8 cellular contexts compared by ENCODE assay signal in genomic region chr6:109458774-109459531, GRCh38. TPM values are rescaled to one million over a fixed set of nuclear protein-coding genes. Genes with fewer than 3 reads are reported as not detected.
A peak's percentile ranks its signal among the peaks of the same experiment; 100 is the strongest.
DNase-seq lines count a peak whose midpoint lies in the region; ATAC-seq, FAIRE-seq and TF ChIP-seq lines count a peak whose summit lies in the region.

No MANE protein-coding gene starts in this region.

- no peaks in the 10 kb centered on the region for H3K27me3 Mint-ChIP-seq in activated CD4-positive, alpha-beta T cell treated with anti-CD3 and anti-CD28 coated beads, Interleukin-2, amount 10 ng/mL, durations not matched to agents 24 days and 14 days
- H3K27me3 Mint-ChIP-seq in neural progenitor cell (ENCODE audit: insufficient read depth, low read depth): peaks cover 15% of the 10 kb centered on the region

- peak overlapping the region; percentile 11 for H3K4me3 Mint-ChIP-seq in activated CD4-positive, alpha-beta T cell treated with anti-CD3 and anti-CD28 coated beads, Interleukin-2, amount 10 ng/mL, durations not matched to agents 24 days and 14 days
- H3K4me3 Mint-ChIP-seq in neural progenitor cell: no peak overlapping the region

- H3K9me3 ChIP-seq in neural progenitor cell (ENCODE audit: low read depth) (no peaks in the 10 kb centered on the region), left ventricle myocardium inferior (replicated peaks) (peaks cover 3% of the 10 kb centered on the region)

- H3K27ac ChIP-seq in neural progenitor cell (no peak overlapping the region), left ventricle myocardium inferior (replicated peaks) (no peak overlapping the region)

- H3K27ac Mint-ChIP-seq in activated CD4-positive, alpha-beta T cell treated with anti-CD3 and anti-CD28 coated beads, Interleukin-2, amount 10 ng/mL, durations not matched to agents 24 days and 14 days: peak overlapping the region; percentile 77
- H3K27ac Mint-ChIP-seq in neural progenitor cell: no peak overlapping the region

- peaks cover 34% of the 10 kb centered on the region for H3K4me1 ChIP-seq in neural progenitor cell
- H3K4me1 ChIP-seq in left ventricle myocardium inferior: peaks cover 40% of the 10 kb centered on the region

- no peak overlapping the region for H3K4me3 ChIP-seq in neural progenitor cell
- H3K4me3 ChIP-seq in left ventricle myocardium inferior: no peak overlapping the region

- H3K79me2 ChIP-seq in neural progenitor cell (ENCODE audit: low read depth): peaks cover 23% of the 10 kb centered on the region

- H3K4me2 ChIP-seq in neural progenitor cell: peak overlapping the region; percentile 42

- FAIRE-seq in GM18507 (lab: Jason Lieb, UNC): peak; percentile 84

- peaks cover 5% of the 10 kb centered on the region for H3K9me3 Mint-ChIP-seq in activated CD4-positive, alpha-beta T cell treated with anti-CD3 and anti-CD28 coated beads, Interleukin-2, amount 10 ng/mL, durations not matched to agents 24 days and 14 days
- no peaks in the 10 kb centered on the region for H3K9me3 Mint-ChIP-seq in neural progenitor cell

- H3K36me3 ChIP-seq in neural progenitor cell (peaks cover 5% of the 10 kb centered on the region), left ventricle myocardium inferior (peaks cover 25% of the 10 kb centered on the region)

- DNase-seq in GM18507 (ENCODE audit: extremely low spot score, insufficient read length, low read depth) (no peak), neural progenitor cell (ENCODE audit: low spot score) (peak; percentile 53), LoVo (ENCODE audit: low spot score) (no peak), kidney glomerular epithelial cell (lab: John Stamatoyannopoulos, UW) (no peak), left ventricle myocardium inferior (no peak)
- DNase-seq in activated CD4-positive, alpha-beta T cell treated with anti-CD3 and anti-CD28 coated beads, Interleukin-2, amount 10 ng/mL, durations not matched to agents 24 days and 14 days: peak; percentile 83

- TF ChIP-seq CTCF in neural progenitor cell (IDR thresholded peaks at IDR 0.05) (no peak), left ventricle myocardium inferior (IDR thresholded peaks at IDR 0.05; ENCODE audit: borderline replicate concordance) (no peak)

- intact Hi-C loops in activated CD4-positive, alpha-beta T cell treated with anti-CD3 and anti-CD28 coated beads, Interleukin-2, amount 10 ng/mL, durations not matched to agents 24 days and 14 days (cut with micrococcal nuclease): loop anchor here (1.0 to 10.0 kb wide), 3 partner anchors 20 to 362 kb away; partner anchors contain the start of genes AK9, CEP57L1 and FIG4
- intact Hi-C loops in left ventricle myocardium inferior (cut with micrococcal nuclease): no loop called here

- no peak overlapping the region for H3K9ac ChIP-seq in neural progenitor cell

- no peak overlapping the region for H2AFZ ChIP-seq in neural progenitor cell (replicated peaks)

- H3K4me1 Mint-ChIP-seq in activated CD4-positive, alpha-beta T cell treated with anti-CD3 and anti-CD28 coated beads, Interleukin-2, amount 10 ng/mL, durations not matched to agents 24 days and 14 days: peaks cover 56% of the 10 kb centered on the region
- H3K4me1 Mint-ChIP-seq in neural progenitor cell: peaks cover 45% of the 10 kb centered on the region

- H3K27me3 ChIP-seq in neural progenitor cell (no peaks in the 10 kb centered on the region), left ventricle myocardium inferior (ENCODE audit: low read depth) (no peaks in the 10 kb centered on the region)

- peaks cover 15% of the 10 kb centered on the region for H4K20me1 ChIP-seq in neural progenitor cell (ENCODE audit: low read depth)

- H3F3A ChIP-seq in neural progenitor cell (ENCODE audit: low read depth): peaks cover 71% of the 10 kb centered on the region

- ATAC-seq in HG03175 (IDR thresholded peaks at IDR 0.05; ENCODE audit: unreplicated experiment): peak; percentile 18
- ATAC-seq in GM19324 (IDR thresholded peaks at IDR 0.05; ENCODE audit: low FRiP score, unreplicated experiment): no peak

- H3K36me3 Mint-ChIP-seq in activated CD4-positive, alpha-beta T cell treated with anti-CD3 and anti-CD28 coated beads, Interleukin-2, amount 10 ng/mL, durations not matched to agents 24 days and 14 days (ENCODE audit: low read depth): peaks cover 41% of the 10 kb centered on the region
- peaks cover 12% of the 10 kb centered on the region for H3K36me3 Mint-ChIP-seq in neural progenitor cell

RNA-seq across cellular contexts. Expression of gene MICAL1, which starts 3.4 kb away (rescaled TPM):
- 41.4 and 42.5 TPM in 2 replicates for total RNA-seq in activated CD4-positive, alpha-beta T cell treated with anti-CD3 and anti-CD28 coated beads, Interleukin-2, amount 10 ng/mL, durations not matched to agents 24 days and 14 days
- total RNA-seq in neural progenitor cell (ENCODE audit: low replicate concordance) (50.6 and 123 TPM in 2 replicates), left ventricle myocardium inferior (5.6 TPM)

RNA-seq across cellular contexts. Expression of gene SMPD2, which starts 18.4 kb away (rescaled TPM):
- total RNA-seq in activated CD4-positive, alpha-beta T cell treated with anti-CD3 and anti-CD28 coated beads, Interleukin-2, amount 10 ng/mL, durations not matched to agents 24 days and 14 days: 18.2 and 20.5 TPM in 2 replicates
- total RNA-seq in neural progenitor cell (ENCODE audit: low replicate concordance) (10.3 and 11.5 TPM in 2 replicates), left ventricle myocardium inferior (3.5 TPM)

RNA-seq across cellular contexts. Expression of gene PPIL6, which starts 18.5 kb away (rescaled TPM):
- not detected in 2 replicates for total RNA-seq in activated CD4-positive, alpha-beta T cell treated with anti-CD3 and anti-CD28 coated beads, Interleukin-2, amount 10 ng/mL, durations not matched to agents 24 days and 14 days
- total RNA-seq in neural progenitor cell (ENCODE audit: low replicate concordance) (4.8 and 7.9 TPM in 2 replicates), left ventricle myocardium inferior (3.9 TPM)

RNA-seq across cellular contexts. Expression of gene ZBTB24, which starts 24.1 kb away (rescaled TPM):
- 18.9 and 19.6 TPM in 2 replicates for total RNA-seq in activated CD4-positive, alpha-beta T cell treated with anti-CD3 and anti-CD28 coated beads, Interleukin-2, amount 10 ng/mL, durations not matched to agents 24 days and 14 days
- 13.9 and 17.3 TPM in 2 replicates for total RNA-seq in neural progenitor cell (ENCODE audit: low replicate concordance)
- 2.6 TPM for total RNA-seq in left ventricle myocardium inferior

Comparison
In these comparisons a context has a peak if more than half of its experiments do, and no peak if none do; other contexts are left out.
1. DNase-seq: peak in activated CD4-positive, alpha-beta T cell treated with anti-CD3 and anti-CD28 coated beads, Interleukin-2, amount 10 ng/mL, durations not matched to agents 24 days and 14 days (single experiment) and neural progenitor cell (single experiment); none in GM18507 (single experiment), LoVo (single experiment), kidney glomerular epithelial cell (single experiment) and left ventricle myocardium inferior (single experiment).